In genomic region chr4:109294006-109294405, GRCh38 we compare ENCODE assay signal across 8 cellular contexts. TPM values are rescaled to one million over a fixed set of nuclear protein-coding genes. Genes with fewer than 3 reads are reported as not detected.
DNase-seq lines count a peak whose midpoint lies in the region; ATAC-seq and TF ChIP-seq lines count a peak whose summit lies in the region.

No MANE protein-coding gene starts in this region.

- H3K4me1 ChIP-seq in OCI-LY3 (ENCODE audit: low read length) (no peaks in the 10 kb centered on the region; the same call in 1 of the 2 replicates), foreskin keratinocyte (peaks cover 22% of the 10 kb centered on the region), Peyer's patch (no peaks in the 10 kb centered on the region), mesenchymal stem cell (ENCODE audit: control insufficient read depth, insufficient read depth, low read depth, low read length) (no peaks in the 10 kb centered on the region)

- no peaks in the 10 kb centered on the region for H3K79me2 ChIP-seq in OCI-LY3 (ENCODE audit: low read length)

- H3K27me3 ChIP-seq in OCI-LY3 (ENCODE audit: low read depth, low read length) (no peaks in the 10 kb centered on the region), foreskin keratinocyte (peaks cover 2% of the 10 kb centered on the region), Peyer's patch (no peaks in the 10 kb centered on the region), mesenchymal stem cell (ENCODE audit: control insufficient read depth in 1 of 2, insufficient read depth in 1 of 2, low read length in 2 of 2) (no peaks in the 10 kb centered on the region)

- TF ChIP-seq POLR2A in Peyer's patch (IDR thresholded peaks at IDR 0.05) = no peak

- ATAC-seq in GM18907 (IDR thresholded peaks at IDR 0.05; ENCODE audit: unreplicated experiment) (peak; percentile 97), HG02970 (IDR thresholded peaks at IDR 0.05; ENCODE audit: low FRiP score, unreplicated experiment) (peak; percentile 77), foreskin keratinocyte (peak; percentile 44)

- no peak overlapping the region for H4K8ac ChIP-seq in mesenchymal stem cell (ENCODE audit: low read length)

- no peak overlapping the region for H3K14ac ChIP-seq in mesenchymal stem cell (ENCODE audit: low read length in 2 of 2)

- H4K91ac ChIP-seq in mesenchymal stem cell (ENCODE audit: low read length) = no peak overlapping the region

- no peak overlapping the region for H2AK5ac ChIP-seq in mesenchymal stem cell (ENCODE audit: low read length, severe bottlenecking)

- no peak overlapping the region for H2BK15ac ChIP-seq in mesenchymal stem cell (ENCODE audit: low read depth, poor library complexity, severe bottlenecking)

- no peaks in the 10 kb centered on the region for H3K36me3 ChIP-seq in OCI-LY3 (replicated peaks; ENCODE audit: low read depth, low read length)
- H3K36me3 ChIP-seq in Peyer's patch = no peaks in the 10 kb centered on the region
- no peaks in the 10 kb centered on the region for H3K36me3 ChIP-seq in mesenchymal stem cell (ENCODE audit: control insufficient read depth in 1 of 2, insufficient read depth in 2 of 2, low read depth in 1 of 2, low read length in 2 of 2)

- no peaks in the 10 kb centered on the region for H3K79me1 ChIP-seq in mesenchymal stem cell (replicated peaks; ENCODE audit: low read length, poor library complexity, severe bottlenecking)

- no peaks in the 10 kb centered on the region for H3K9me3 ChIP-seq in OCI-LY3 (ENCODE audit: insufficient read depth, low read length)
- no peaks in the 10 kb centered on the region for H3K9me3 ChIP-seq in Peyer's patch
- H3K9me3 ChIP-seq in mesenchymal stem cell (ENCODE audit: control insufficient read depth, low read length) = no peaks in the 10 kb centered on the region

- H3K4me2 ChIP-seq in OCI-LY3 (ENCODE audit: low read length) (no peak overlapping the region), mesenchymal stem cell (ENCODE audit: low read length, poor library complexity, severe bottlenecking) (no peak overlapping the region)

- H3K18ac ChIP-seq in mesenchymal stem cell (ENCODE audit: low read depth in 1 of 2, low read length in 2 of 2) = no peak overlapping the region

- H4K20me1 ChIP-seq in OCI-LY3 (ENCODE audit: insufficient read depth, low read length) = no peaks in the 10 kb centered on the region

- H3K23ac ChIP-seq in mesenchymal stem cell (ENCODE audit: low read length in 2 of 2) = no peak overlapping the region

- H2BK12ac ChIP-seq in mesenchymal stem cell (ENCODE audit: low read length in 2 of 2) = no peak overlapping the region

- no peak overlapping the region for H3K9ac ChIP-seq in OCI-LY3 (ENCODE audit: low read length)
- H3K9ac ChIP-seq in mesenchymal stem cell (ENCODE audit: low read length) = no peak overlapping the region

- DNase-seq in DMS53 (lab: John Stamatoyannopoulos, UW) (peak; percentile 67), foreskin keratinocyte (no peak), NCI-H187 (lab: John Stamatoyannopoulos, UW) (no peak), Peyer's patch (no peak), mesenchymal stem cell (no peak)

- H3K4me3 ChIP-seq in OCI-LY3 (ENCODE audit: low read length) = no peak overlapping the region
- H3K4me3 ChIP-seq in Peyer's patch = no peak overlapping the region
- H3K4me3 ChIP-seq in mesenchymal stem cell (ENCODE audit: insufficient read depth in 1 of 2, low read depth in 1 of 2, low read length in 2 of 2) = no peak overlapping the region

- no peak overlapping the region for H3K27ac ChIP-seq in OCI-LY3 (ENCODE audit: low read length)
- no peak overlapping the region for H3K27ac ChIP-seq in foreskin keratinocyte
- no peak overlapping the region for H3K27ac ChIP-seq in Peyer's patch
- H3K27ac ChIP-seq in mesenchymal stem cell (ENCODE audit: low read length, poor library complexity, severe bottlenecking) = no peak overlapping the region

- TF ChIP-seq CTCF in OCI-LY3 (IDR thresholded peaks at IDR 0.05; ENCODE audit: low read depth, low read length) (peak; percentile 82), foreskin keratinocyte (conservative IDR thresholded peaks at IDR 0.05) (peak; percentile 55), Peyer's patch (IDR thresholded peaks at IDR 0.05) (peak in 3 of 6 experiments; percentile 3 to 21 (median 16))

- no peak overlapping the region for H3K4ac ChIP-seq in mesenchymal stem cell (ENCODE audit: low read depth in 1 of 2, low read length in 2 of 2)

- WGBS in mesenchymal stem cell = 86% methylated on average over 1 of the region's 1 CpG

- H2AFZ ChIP-seq in OCI-LY3 (ENCODE audit: low read depth, low read length) (no peak overlapping the region), mesenchymal stem cell (ENCODE audit: low read depth, low read length) (no peak overlapping the region)

- no peak overlapping the region for H2BK120ac ChIP-seq in mesenchymal stem cell (ENCODE audit: low read depth, low read length)

- H2BK5ac ChIP-seq in mesenchymal stem cell (ENCODE audit: low read depth, low read length, poor library complexity, severe bottlenecking) = no peak overlapping the region

RNA-seq across cellular contexts. Expression of gene COL25A1, which starts 8.5 kb away (rescaled TPM):
- total RNA-seq in foreskin keratinocyte (0.03 TPM in 1 of 2 replicates, not detected in the other), Peyer's patch (1 to 10 TPM in 1 of 4 donors, not detected in 3; 2.5 TPM)
- polyA plus RNA-seq in foreskin keratinocyte = not detected in 2 replicates
- polyA plus RNA-seq in mesenchymal stem cell (2013, experiment 1 of 2) = 3.5 TPM
- polyA plus RNA-seq in mesenchymal stem cell (2013, experiment 2 of 2) = 3.5 TPM

Comparison
In these comparisons a context has a peak if more than half of its experiments do, and no peak if none do; other contexts are left out.
1. ATAC-seq: peak in every context shown above with its lines; median percentile 97 in GM18907; 77 in HG02970; 44 in foreskin keratinocyte.